ENCODE assay signal across 10 cellular contexts in genomic region chr1:8003431-8004112, GRCh38. TPM values are rescaled to one million over a fixed set of nuclear protein-coding genes. Genes with fewer than 3 reads are reported as not detected.
DNase-seq lines count a peak whose midpoint lies in the region; ATAC-seq and TF ChIP-seq lines count a peak whose summit lies in the region.
"Had no signal": no experiment of that assay in that cellular context is flagged by ENCODE, and none has a peak within 500 bp of the region (broad histone marks: within the 10 kb centered on the region; RNA-seq: fewer than 3 reads in every experiment).

No MANE protein-coding gene starts in this region.

- H3K4me2 ChIP-seq in IMR-90 (ENCODE audit: low read depth, low read length), result no peak overlapping the region

- H3K4me1 Mint-ChIP-seq in MCF 10A (ENCODE audit: insufficient read depth, unreplicated experiment), result peaks cover 34% of the 10 kb centered on the region
- no peaks in the 10 kb centered on the region for H3K4me1 Mint-ChIP-seq in activated T-cell treated with anti-CD3 and anti-CD28 coated beads, Interleukin-2, amount 50 U/mL, for 24 hours (ENCODE audit: low read depth)

- H3K4me1 ChIP-seq in IMR-90 (ENCODE audit: control insufficient read depth, insufficient read depth, low read length), result peaks cover 12% of the 10 kb centered on the region

- no peaks in the 10 kb centered on the region for H3K27me3 ChIP-seq in IMR-90 (ENCODE audit: control insufficient read depth, insufficient read depth, low read length)
- no peaks in the 10 kb centered on the region for H3K27me3 ChIP-seq in layer of hippocampus (ENCODE audit: control insufficient read depth, insufficient read depth, low read length)

- CTCF ChIA-PET in IMR-90 (lab: Yijun Ruan, JAX), result interaction anchor here (1.3 kb wide), 1 partner anchor 19 kb away, joined by 4 read pairs; no protein-coding TSS in a partner anchor
- CTCF ChIA-PET in MCF 10A (lab: Yijun Ruan, JAX), result interaction anchor here (0.8 to 1.7 kb wide), 3 partner anchors 12 to 28 kb away, joined by 3 to 8 read pairs (median 4); no protein-coding TSS in a partner anchor

- peak overlapping the region; percentile 62 for H4K5ac ChIP-seq in IMR-90 (ENCODE audit: low read depth, low read length)

- H3K9ac ChIP-seq in IMR-90 (ENCODE audit: low read depth, low read length), result 0 out of 2 replicates have a peak overlapping the region, but pooled peaks have one; percentile 61

- H2AK5ac ChIP-seq in IMR-90 (ENCODE audit: low read depth, low read length), result peak overlapping the region; percentile 99

- peak overlapping the region; percentile 67 to 87; a peak in 3 of 4 replicates for H4K8ac ChIP-seq in IMR-90 (ENCODE audit: low read depth in 2 of 2, low read length in 2 of 2)

- ATAC-seq in IMR-90 (ENCODE audit: low read depth) (no peak), GM18861 (IDR thresholded peaks at IDR 0.05; ENCODE audit: unreplicated experiment) (no peak), HG02885 (IDR thresholded peaks at IDR 0.05; ENCODE audit: poor library complexity, unreplicated experiment) (no peak)
- ATAC-seq: natural killer cell treated with Interleukin-12 subunit alpha and Interleukin-12 subunit beta and Interleukin-15 and Interleukin-18, amount 100 ng/mL, for 72 hours had no signal

- no peak for TF ChIP-seq POLR2A in IMR-90 (IDR thresholded peaks at IDR 0.05; ENCODE audit: low read depth, low read length)

- peak overlapping the region; percentile 90 for H3K14ac ChIP-seq in IMR-90 (replicated peaks; ENCODE audit: low read depth, low read length)

- peak overlapping the region; percentile 95 for H2BK120ac ChIP-seq in IMR-90 (ENCODE audit: low read depth, low read length)

- dilution Hi-C loops in IMR-90 (cut with HindIII; ENCODE audit: low sequenced_read_pairs, unreplicated experiment), result loop anchor here (25.0 kb wide), 1 partner anchor 309 kb away; the partner anchor contains the start of gene SLC45A1

- TF ChIP-seq CTCF in IMR-90 (conservative IDR thresholded peaks at IDR 0.05; ENCODE audit: low read depth, low read length) (no peak), MCF 10A (IDR thresholded peaks at IDR 0.05; ENCODE audit: unreplicated experiment) (no peak)

- H2BK15ac ChIP-seq in IMR-90 (ENCODE audit: low read depth, low read length), result peak overlapping the region; percentile 98; the same call in 2 of the 3 replicates

- no peaks in the 10 kb centered on the region for H3K9me3 ChIP-seq in IMR-90 (ENCODE audit: control insufficient read depth, insufficient read depth, low read length)

- no peak for DNase-seq in IMR-90
- peak; percentile 58 for DNase-seq in MCF 10A (ENCODE audit: unreplicated experiment)
- DNase-seq in substantia nigra (lab: John Stamatoyannopoulos, UW), result no peak
- DNase-seq in activated T-cell treated with anti-CD3 and anti-CD28 coated beads, Interleukin-2, amount 50 U/mL, for 24 hours, result no peak
- DNase-seq in NCI-H2196 treated with DMSO at 0.1 percent for 48 hours (lab: John Stamatoyannopoulos, UW; ENCODE audit: unreplicated experiment), result no peak
- DNase-seq: activated CD4-positive, alpha-beta T cell treated with anti-CD3 and anti-CD28 coated beads, Interleukin-2, amount 10 ng/mL, durations not matched to agents 24 days and 14 days had no signal

- POLR2A ChIA-PET in IMR-90 (lab: Charles Lee; ENCODE audit: unreplicated experiment), result no interaction called here
- POLR2A ChIA-PET in MCF 10A (lab: Yijun Ruan, JAX), result interaction anchor here (0.6 to 5.4 kb wide), 16 partner anchors 11 to 1317 kb away, joined by 3 to 206 read pairs (median 4); partner anchors contain the start of gene ERRFI1

- BruUV-seq in IMR-90 (replicated peaks; lab: Mats Ljungman, UMichigan) (no TSS peak), MCF 10A (replicated peaks; lab: Mats Ljungman, UMichigan) (no TSS peak)

- peaks cover 9% of the 10 kb centered on the region for H3K9me1 ChIP-seq in IMR-90 (ENCODE audit: insufficient read depth, low read length)

- no peak overlapping the region for H3K4me3 ChIP-seq in IMR-90 (ENCODE audit: insufficient read depth, low read depth, low read length)

- intact Hi-C loops in IMR-90 (cut with micrococcal nuclease) (no loop called here), MCF 10A (cut with micrococcal nuclease) (no loop called here)

- H3K36me3 Mint-ChIP-seq in MCF 10A (ENCODE audit: insufficient read depth, unreplicated experiment), result peaks cover 78% of the 10 kb centered on the region
- peaks cover 49% of the 10 kb centered on the region for H3K36me3 Mint-ChIP-seq in activated T-cell treated with anti-CD3 and anti-CD28 coated beads, Interleukin-2, amount 50 U/mL, for 24 hours (ENCODE audit: low read depth)
- H3K36me3 Mint-ChIP-seq: natural killer cell treated with Interleukin-12 subunit alpha and Interleukin-12 subunit beta and Interleukin-15 and Interleukin-18, amount 100 ng/mL, for 72 hours had no signal

- WGBS in IMR-90 (ENCODE audit: extremely low coverage in 2 of 2, insufficient read length in 1 of 2), 2 experiments, result no CpG with 5 or more reads among the region's 6 CpGs

- H4K91ac ChIP-seq in IMR-90 (ENCODE audit: insufficient read depth, low read depth, low read length), result peak overlapping the region; percentile 91

- peak overlapping the region; percentile 74 for H2AFZ ChIP-seq in IMR-90 (replicated peaks; ENCODE audit: low read length, poor library complexity)

- H3K4me3 Mint-ChIP-seq in MCF 10A (ENCODE audit: unreplicated experiment), result peak overlapping the region; percentile 49
- H3K4me3 Mint-ChIP-seq in activated T-cell treated with anti-CD3 and anti-CD28 coated beads, Interleukin-2, amount 50 U/mL, for 24 hours, result no peak overlapping the region
- H3K4me3 Mint-ChIP-seq: activated CD4-positive, alpha-beta T cell treated with anti-CD3 and anti-CD28 coated beads, Interleukin-2, amount 10 ng/mL, durations not matched to agents 24 days and 14 days; natural killer cell treated with Interleukin-12 subunit alpha and Interleukin-12 subunit beta and Interleukin-15 and Interleukin-18, amount 100 ng/mL, for 72 hours had no signal

- H3K27ac Mint-ChIP-seq in MCF 10A (ENCODE audit: low read depth, unreplicated experiment), result peak overlapping the region; percentile 84
- H3K27ac Mint-ChIP-seq in activated T-cell treated with anti-CD3 and anti-CD28 coated beads, Interleukin-2, amount 50 U/mL, for 24 hours, result no peak overlapping the region
- H3K27ac Mint-ChIP-seq: activated CD4-positive, alpha-beta T cell treated with anti-CD3 and anti-CD28 coated beads, Interleukin-2, amount 10 ng/mL, durations not matched to agents 24 days and 14 days; natural killer cell treated with Interleukin-12 subunit alpha and Interleukin-12 subunit beta and Interleukin-15 and Interleukin-18, amount 100 ng/mL, for 72 hours had no signal

- H3K56ac ChIP-seq in IMR-90 (ENCODE audit: extremely low read depth, insufficient read depth, low read length), result no peak overlapping the region

- H3K79me1 ChIP-seq in IMR-90 (ENCODE audit: low read depth in 1 of 2, low read length in 2 of 2), result peaks cover 2 to 18% of the 10 kb centered on the region in 2 experiments; a peak in 2 of 4 replicates

- H2AK9ac ChIP-seq in IMR-90 (replicated peaks; ENCODE audit: low read depth, low read length, poor library complexity), result peak overlapping the region; percentile 83

- no peaks in the 10 kb centered on the region for H3K9me3 Mint-ChIP-seq in MCF 10A (ENCODE audit: unreplicated experiment)
- no peaks in the 10 kb centered on the region for H3K9me3 Mint-ChIP-seq in activated T-cell treated with anti-CD3 and anti-CD28 coated beads, Interleukin-2, amount 50 U/mL, for 24 hours
- H3K9me3 Mint-ChIP-seq: activated CD4-positive, alpha-beta T cell treated with anti-CD3 and anti-CD28 coated beads, Interleukin-2, amount 10 ng/mL, durations not matched to agents 24 days and 14 days; natural killer cell treated with Interleukin-12 subunit alpha and Interleukin-12 subunit beta and Interleukin-15 and Interleukin-18, amount 100 ng/mL, for 72 hours had no signal

- H2BK5ac ChIP-seq in IMR-90 (ENCODE audit: low read depth, low read length, poor library complexity, severe bottlenecking), result peak overlapping the region; percentile 94

- in situ Hi-C loops in IMR-90 (cut with MboI; ENCODE audit: low sequenced_read_pairs), result no loop called here

- no peaks in the 10 kb centered on the region for H3K27me3 Mint-ChIP-seq in MCF 10A (ENCODE audit: insufficient read depth, unreplicated experiment)
- no peaks in the 10 kb centered on the region for H3K27me3 Mint-ChIP-seq in activated T-cell treated with anti-CD3 and anti-CD28 coated beads, Interleukin-2, amount 50 U/mL, for 24 hours
- H3K27me3 Mint-ChIP-seq: activated CD4-positive, alpha-beta T cell treated with anti-CD3 and anti-CD28 coated beads, Interleukin-2, amount 10 ng/mL, durations not matched to agents 24 days and 14 days; natural killer cell treated with Interleukin-12 subunit alpha and Interleukin-12 subunit beta and Interleukin-15 and Interleukin-18, amount 100 ng/mL, for 72 hours had no signal

- TF ChIP-seq RAD21 in IMR-90 (IDR thresholded peaks at IDR 0.05; ENCODE audit: low read length), result no peak

- H2BK20ac ChIP-seq in IMR-90 (ENCODE audit: low read depth, low read length), result peak overlapping the region; percentile 93

- peak overlapping the region; percentile 89 for H3K23ac ChIP-seq in IMR-90 (ENCODE audit: low read depth, low read length)

- H3K18ac ChIP-seq in IMR-90 (ENCODE audit: low read depth, low read length), result peak overlapping the region; percentile 74

- H3K4ac ChIP-seq in IMR-90 (ENCODE audit: low read depth, low read length), result peak overlapping the region; percentile 98

- peaks cover 5% of the 10 kb centered on the region for H4K20me1 ChIP-seq in IMR-90 (ENCODE audit: insufficient read depth, low read length)

- no peaks in the 10 kb centered on the region; the same call in 1 of the 2 replicates for H3K36me3 ChIP-seq in IMR-90 (ENCODE audit: control insufficient read depth, insufficient read depth, low read length)

- H3K27ac ChIP-seq in IMR-90 (ENCODE audit: insufficient read depth, low read length), result peak overlapping the region; percentile 81
- peak overlapping the region; percentile 66 for H3K27ac ChIP-seq in layer of hippocampus (ENCODE audit: low read depth, low read length)
- peak overlapping the region; percentile 72 for H3K27ac ChIP-seq in substantia nigra (ENCODE audit: low read depth, low read length, poor library complexity, severe bottlenecking)

TF ChIP-seq in IMR-90, 13 proteins besides CTCF, POLR2A, EP300 and RAD21 (continues in another document):
- TF ChIP-seq RFX5 (IDR thresholded peaks at IDR 0.05; ENCODE audit: low read depth, low read length), result no peak
- TF ChIP-seq MAFK (IDR thresholded peaks at IDR 0.05; ENCODE audit: low read depth, low read length), result no peak

RNA-seq across cellular contexts. Expression of gene ERRFI1, which starts 22.5 kb away (rescaled TPM):
- 101 and 106 TPM in 2 replicates for total RNA-seq in IMR-90 (2012; rRNA removed)
- 102 and 145 TPM in 2 replicates for polyA plus RNA-seq in IMR-90 (2012; rRNA removed)
- polyA plus RNA-seq in IMR-90 (2012; cell fraction: cytosol; rRNA removed), result 66.7 and 88.3 TPM in 2 replicates
- polyA plus RNA-seq in IMR-90 (2012; cell fraction: nucleus; rRNA removed; ENCODE audit: low replicate concordance), result 50.7 and 405 TPM in 2 replicates
- total RNA-seq in MCF 10A (2022), result 86.4 and 111 TPM in 2 replicates

RNA-seq across cellular contexts. Expression of gene PARK7, which starts 42.1 kb away (rescaled TPM):
- total RNA-seq in IMR-90 (2012; rRNA removed), result 207 and 384 TPM in 2 replicates
- 348 and 357 TPM in 2 replicates for polyA plus RNA-seq in IMR-90 (2012; rRNA removed)
- 108 and 179 TPM in 2 replicates for polyA plus RNA-seq in IMR-90 (2012; cell fraction: cytosol; rRNA removed)
- 19.8 and 112 TPM in 2 replicates for polyA plus RNA-seq in IMR-90 (2012; cell fraction: nucleus; rRNA removed; ENCODE audit: low replicate concordance)
- 419 and 450 TPM in 2 replicates for total RNA-seq in MCF 10A (2022)
